21 cellular contexts compared by ENCODE assay signal in genomic region chr5:178462846-178463245, GRCh38.
A peak's percentile ranks its signal among the peaks of the same experiment; 100 is the strongest.
DNase-seq lines count a peak whose midpoint lies in the region; ATAC-seq lines count a peak whose summit lies in the region.
"Had no signal": no experiment of that assay in that cellular context is flagged by ENCODE, and none has a peak within 500 bp of the region (broad histone marks: within the 10 kb centered on the region; RNA-seq: fewer than 3 reads in every experiment).

No MANE protein-coding gene starts in this region.

- ATAC-seq in left lobe of liver (no peak), GM18909 (IDR thresholded peaks at IDR 0.05; ENCODE audit: poor library complexity, unreplicated experiment) (no peak), HG02610 (IDR thresholded peaks at IDR 0.05; ENCODE audit: unreplicated experiment) (no peak)
- ATAC-seq: esophagus mucosa; K562; stimulated activated naive CD8-positive, alpha-beta T cell treated with anti-CD3 and anti-CD28 coated beads, Interleukin-15, amount 100 ng/mL, for 72 hours had no signal

- peak; percentile 6 for DNase-seq in activated CD8-positive, alpha-beta memory T cell treated with anti-CD3 and anti-CD28 coated beads, Interleukin-2, amount 50 U/mL, for 48 hours
- DNase-seq in activated CD8-positive, alpha-beta memory T cell treated with anti-CD3 and anti-CD28 coated beads, Interleukin-2, amount 50 U/mL, for 4 hours, result no peak
- DNase-seq in RPMI8226 (peak; percentile 31), left lobe of liver (ENCODE audit: low spot score) (peak; percentile 33), hypothalamus (lab: John Stamatoyannopoulos, UW) (no peak)
- DNase-seq in stimulated activated CD8-positive, alpha-beta memory T cell treated with anti-CD3 and anti-CD28 coated beads, Interleukin-4, amount 100 ng/mL, for 48 hours, result no peak
- DNase-seq: activated CD4-positive, alpha-beta T cell treated with anti-CD3 and anti-CD28 coated beads for 48 hours; activated naive CD8-positive, alpha-beta T cell treated with anti-CD3 and anti-CD28 coated beads, Interleukin-2, amount 10 ng/mL, durations not matched to agents 7 days and 5 days; effector CD8-positive, alpha-beta T cell; MV-4-11; NCI-H1694; nucleus accumbens; PC-9; SJCRH30; spleen; stimulated activated naive CD8-positive, alpha-beta T cell treated with anti-CD3 and anti-CD28 coated beads, Interleukin-15, amount 100 ng/mL, for 72 hours; T-helper 1 cell had no signal

Comparison
In these comparisons a context has a peak if more than half of its experiments do, and no peak if none do; other contexts are left out.
1. DNase-seq: peak in activated CD8-positive, alpha-beta memory T cell treated with anti-CD3 and anti-CD28 coated beads, Interleukin-2, amount 50 U/mL, for 48 hours (single experiment), RPMI8226 (single experiment) and left lobe of liver (single experiment); none in activated CD8-positive, alpha-beta memory T cell treated with anti-CD3 and anti-CD28 coated beads, Interleukin-2, amount 50 U/mL, for 4 hours (single experiment), stimulated activated CD8-positive, alpha-beta memory T cell treated with anti-CD3 and anti-CD28 coated beads, Interleukin-4, amount 100 ng/mL, for 48 hours (single experiment) and hypothalamus (0 of 51).